Comparison of ENCODE assay signal across 8 cellular contexts in the genomic region with DNA sequence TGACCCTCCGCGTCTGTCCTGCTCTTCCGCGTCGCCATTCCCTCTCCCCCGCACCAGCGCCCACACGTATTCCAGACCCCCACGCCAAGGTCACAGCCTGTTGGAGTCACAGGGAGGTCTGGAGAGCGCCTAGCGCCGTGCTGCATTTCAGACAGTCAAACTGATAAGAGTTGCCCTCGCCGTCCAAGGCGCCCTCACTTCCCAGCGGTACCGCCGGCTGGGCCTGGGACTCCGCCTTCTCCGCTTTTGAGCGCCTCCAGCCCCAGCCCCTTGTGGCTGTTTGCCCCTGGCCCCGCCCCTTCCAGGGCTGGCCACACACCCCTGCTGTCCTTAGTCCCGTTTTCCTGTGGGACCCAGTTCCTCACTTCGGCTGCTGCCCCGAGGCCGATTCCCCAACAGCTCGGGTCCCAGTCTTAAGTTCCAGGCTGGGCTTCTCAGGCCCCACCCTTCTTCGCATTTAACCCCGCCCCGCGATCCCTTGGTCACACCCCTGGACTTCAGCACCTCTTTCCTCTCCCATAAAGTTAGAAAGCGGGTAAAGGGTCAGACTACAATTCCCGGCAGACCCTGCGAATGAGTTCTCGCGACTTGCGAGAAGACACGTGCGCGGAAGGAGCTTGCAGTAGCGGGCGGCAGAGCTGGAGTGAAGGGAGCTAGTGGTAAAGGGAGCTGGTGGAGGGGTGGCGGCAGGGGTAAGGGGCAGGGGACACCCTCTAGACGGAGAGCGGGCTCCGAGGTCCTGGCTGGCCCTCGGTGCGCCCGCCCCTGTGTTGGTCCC. TPM values are rescaled to one million over a fixed set of nuclear protein-coding genes. Genes with fewer than 3 reads are reported as not detected.
DNase-seq lines count a peak whose midpoint lies in the region; ATAC-seq and TF ChIP-seq lines count a peak whose summit lies in the region.

Gene GMPPA (plus strand): TSS at position 612 of the 778 bp plus-strand sequence. CDS start 1,085 bp downstream, outside the sequence.

- TF ChIP-seq CTCF in Panc1 (IDR thresholded peaks at IDR 0.05), result no peak

- H3K36me3 Mint-ChIP-seq in activated T-cell treated with anti-CD3 and anti-CD28 coated beads, Interleukin-2, amount 50 U/mL, for 4 hours (ENCODE audit: insufficient read depth), result peaks cover 11% of the 10 kb centered on the region

- H3K27ac ChIP-seq in Panc1 (ENCODE audit: low read length) (peak within 1 kb of the TSS; percentile 96), mucosa of rectum (ENCODE audit: low read depth in 2 of 2, low read length in 2 of 2) (peak within 1 kb of the TSS; percentile 99 to 100)

- H3K4me3 Mint-ChIP-seq in activated T-cell treated with anti-CD3 and anti-CD28 coated beads, Interleukin-2, amount 50 U/mL, for 4 hours, result peak within 1 kb of the TSS; percentile 98

- POLR2A ChIA-PET in Panc1 (lab: Charles Lee), result interaction anchor here (0.6 to 0.9 kb wide), 2 partner anchors 8 to 111 kb away, joined by 3 to 5 read pairs; partner anchors contain the start of gene DNPEP

- peaks cover 31% of the 10 kb centered on the region for H3K4me1 Mint-ChIP-seq in activated T-cell treated with anti-CD3 and anti-CD28 coated beads, Interleukin-2, amount 50 U/mL, for 4 hours (ENCODE audit: low read depth)

- in situ Hi-C loops in Panc1 (cut with HindIII; ENCODE audit: low pct_unique_long_range_greater_than_20kb, low sequenced_read_pairs), result no loop called here

- peaks cover 15% of the 10 kb centered on the region for H3K4me1 ChIP-seq in Panc1 (ENCODE audit: control insufficient read depth, insufficient read depth, low read length)
- peaks cover 14 to 26% of the 10 kb centered on the region in 2 donors for H3K4me1 ChIP-seq in mucosa of rectum (ENCODE audit: control insufficient read depth in 2 of 2, insufficient read depth in 2 of 2, low read length in 2 of 2)

- H3K27me3 Mint-ChIP-seq in activated T-cell treated with anti-CD3 and anti-CD28 coated beads, Interleukin-2, amount 50 U/mL, for 4 hours (ENCODE audit: low read depth), result peaks cover 41% of the 10 kb centered on the region

- H3K4me3 ChIP-seq in Panc1 (ENCODE audit: low read depth in 2 of 2, low read length in 2 of 2) (peak within 1 kb of the TSS; percentile 71 to 95), mucosa of rectum (ENCODE audit: low read length in 2 of 2) (peak within 1 kb of the TSS; percentile 90 to 95)

- peak; percentile 97 for DNase-seq in DMS53 (lab: John Stamatoyannopoulos, UW)
- peak; percentile 91 for DNase-seq in KG1 (lab: John Stamatoyannopoulos, UW)
- peak; percentile 98 for DNase-seq in Panc1 (ENCODE audit: low read depth, low spot score)
- DNase-seq in activated T-cell treated with anti-CD3 and anti-CD28 coated beads, Interleukin-2, amount 50 U/mL, for 4 hours, result peak; percentile 88
- DNase-seq in erythroblast (lab: John Stamatoyannopoulos, UW), result peak; percentile 97
- peak; percentile 94 for DNase-seq in stimulated activated CD8-positive, alpha-beta memory T cell treated with anti-CD3 and anti-CD28 coated beads, Interleukin-4, amount 100 ng/mL, for 48 hours

- no peaks in the 10 kb centered on the region for H3K9me3 ChIP-seq in Panc1 (ENCODE audit: control insufficient read depth, insufficient read depth, low read depth, low read length)
- no peaks in the 10 kb centered on the region for H3K9me3 ChIP-seq in mucosa of rectum (ENCODE audit: control insufficient read depth in 2 of 2, low read length in 2 of 2)

- peak; percentile 93 for ATAC-seq in GM21723 (IDR thresholded peaks at IDR 0.05; ENCODE audit: unreplicated experiment)
- ATAC-seq in Panc1, result peak; percentile 94
- ATAC-seq in activated T-cell treated with anti-CD3 and anti-CD28 coated beads, Interleukin-2, amount 50 U/mL, for 4 hours, result peak; percentile 94 to 96

- intact Hi-C loops in Panc1 (cut with micrococcal nuclease; ENCODE audit: unreplicated experiment), result no loop called here

- H3K36me3 ChIP-seq in Panc1 (ENCODE audit: control insufficient read depth, insufficient read depth, low read length), result peaks cover 3% of the 10 kb centered on the region; the same call in 1 of the 2 replicates
- H3K36me3 ChIP-seq in mucosa of rectum (ENCODE audit: control insufficient read depth in 2 of 2, insufficient read depth in 2 of 2, low read length in 2 of 2), result peaks cover 7% of the 10 kb centered on the region in 2 donors

- H3K9ac ChIP-seq in mucosa of rectum (ENCODE audit: low read depth in 1 of 2, low read length in 2 of 2), result peak within 1 kb of the TSS; percentile 98 to 99

- H3K9me3 Mint-ChIP-seq in activated T-cell treated with anti-CD3 and anti-CD28 coated beads, Interleukin-2, amount 50 U/mL, for 4 hours, result no peaks in the 10 kb centered on the region

- TF ChIP-seq POLR2A in erythroblast (IDR thresholded peaks at IDR 0.05; ENCODE audit: low read length), result peak; percentile 66

- CTCF ChIA-PET in Panc1 (lab: Charles Lee), result interaction anchor here (0.6 to 3.0 kb wide), 5 partner anchors 11 to 79 kb away, joined by 5 to 27 read pairs (median 10); no protein-coding TSS in a partner anchor

- H3K27me3 ChIP-seq in Panc1 (ENCODE audit: control insufficient read depth, insufficient read depth, low read length) (no peaks in the 10 kb centered on the region), mucosa of rectum (ENCODE audit: control insufficient read depth in 2 of 2, insufficient read depth in 2 of 2, low read length in 2 of 2) (peaks cover 28 to 36% of the 10 kb centered on the region in 2 donors)

- TSS peak; percentile 76 for BruUV-seq in Panc1 (replicated peaks; lab: Mats Ljungman, UMichigan)

RNA-seq across cellular contexts. Expression of gene GMPPA, which starts in this region (rescaled TPM):
- total RNA-seq in Panc1 (2021; ENCODE audit: unreplicated experiment), result 66.2 TPM
- 91.4 TPM for polyA plus RNA-seq in Panc1 (2012; ENCODE audit: insufficient read length)
- 10 to 100 TPM; 36.8 to 47.9 (median 46.7) TPM for total RNA-seq in activated T-cell treated with anti-CD3 and anti-CD28 coated beads, Interleukin-2, amount 50 U/mL, for 4 hours

Comparison
In these comparisons a context has a peak if more than half of its experiments do, and no peak if none do; other contexts are left out.
1. Peak in every context shown above with its lines: DNase-seq, ATAC-seq, H3K4me3 ChIP-seq and H3K27ac ChIP-seq.